Comparison of ENCODE assay signal across 8 cellular contexts in the genomic region with DNA sequence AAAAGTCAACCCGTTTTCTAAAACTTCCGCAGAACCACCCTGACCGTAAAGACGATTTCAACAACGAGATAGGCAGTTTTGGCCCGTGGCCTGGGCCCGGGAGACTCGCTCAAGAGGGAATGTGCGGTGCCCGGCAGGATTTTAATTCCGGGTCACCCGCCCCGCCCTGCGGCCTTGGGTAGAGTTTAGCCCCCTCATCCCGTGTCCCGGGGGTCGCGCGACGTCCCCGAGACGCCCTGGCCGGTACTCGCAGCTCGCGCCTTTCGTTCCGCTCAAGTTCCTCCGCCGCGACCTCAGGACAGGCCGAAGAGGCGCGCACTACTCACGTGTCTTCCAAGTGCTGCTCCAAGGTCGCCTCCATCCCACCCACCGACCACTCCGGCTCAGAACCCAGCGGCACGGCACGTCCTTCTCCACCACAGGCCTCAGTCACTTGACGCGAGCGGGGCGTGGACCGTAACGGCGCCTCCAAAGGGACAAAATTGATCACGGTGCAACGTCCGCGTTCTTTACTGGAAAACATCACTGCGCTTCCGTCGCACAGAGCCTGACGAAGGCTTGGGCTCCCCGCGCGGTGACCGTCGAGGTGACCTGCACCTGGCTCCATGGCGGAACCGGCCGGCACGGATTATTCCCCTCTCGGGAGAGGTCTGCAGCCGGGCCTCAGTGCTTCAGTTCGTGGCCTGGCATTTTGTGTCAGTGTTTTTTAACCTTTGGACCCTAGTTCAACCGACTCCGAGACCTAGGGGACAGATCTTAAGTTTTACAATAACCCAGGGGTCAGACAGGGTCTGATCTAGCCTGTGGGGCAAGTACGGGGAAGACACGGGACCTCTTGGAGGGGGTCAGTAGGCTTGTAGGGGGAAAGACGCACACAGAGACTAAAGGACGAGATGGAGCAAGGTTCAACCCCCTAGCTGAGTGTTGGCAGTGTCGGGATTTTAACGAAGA. TPM values are rescaled to one million over a fixed set of nuclear protein-coding genes. Genes with fewer than 3 reads are reported as not detected.
DNase-seq lines count a peak whose midpoint lies in the region; ATAC-seq, FAIRE-seq and TF ChIP-seq lines count a peak whose summit lies in the region.

LAMTOR5 (minus strand) TSS at position 435 of the 951 bp plus-strand sequence; CDS start at position 361, 74 bp downstream.

- no peaks in the 10 kb centered on the region for H3K27me3 Mint-ChIP-seq in activated naive CD8-positive, alpha-beta T cell treated with anti-CD3 and anti-CD28 coated beads, Interleukin-2, amount 50 U/mL, for 24 hours

- ATAC-seq in HG02623 (IDR thresholded peaks at IDR 0.05; ENCODE audit: unreplicated experiment) (peak; percentile 85), Right ventricle myocardium superior (ENCODE audit: poor library complexity) (peak; percentile 97), pancreas (peak; percentile 98)
- ATAC-seq in activated naive CD8-positive, alpha-beta T cell treated with anti-CD3 and anti-CD28 coated beads, Interleukin-2, amount 50 U/mL, for 24 hours, result peak; percentile 96

- H3K36me3 Mint-ChIP-seq in activated naive CD8-positive, alpha-beta T cell treated with anti-CD3 and anti-CD28 coated beads, Interleukin-2, amount 50 U/mL, for 24 hours (ENCODE audit: low read depth), result peaks cover 19% of the 10 kb centered on the region

- H3K4me1 ChIP-seq in pancreas, result peaks cover 9 to 12% (median 12%) of the 10 kb centered on the region in 3 donors
- H3K4me1 ChIP-seq in tibial artery, result peaks cover 0 to 31% (median 14%) of the 10 kb centered on the region in 4 donors

- intact Hi-C loops in Right ventricle myocardium superior (cut with DNase I) (loop anchor here (5.0 kb wide), 1 partner anchor 65 kb away; no protein-coding TSS in a partner anchor), pancreas (cut with DNase I) (no loop called here), tibial artery (cut with DNase I; ENCODE audit: low total_unique reads) (loop anchor here (1.0 kb wide), 1 partner anchor 68 kb away; the partner anchor contains the start of gene RBM15)

- H3K4me1 Mint-ChIP-seq in activated naive CD8-positive, alpha-beta T cell treated with anti-CD3 and anti-CD28 coated beads, Interleukin-2, amount 50 U/mL, for 24 hours, result peaks cover 26% of the 10 kb centered on the region

- peak within 1 kb of the TSS; percentile 100 for H3K27ac Mint-ChIP-seq in activated naive CD8-positive, alpha-beta T cell treated with anti-CD3 and anti-CD28 coated beads, Interleukin-2, amount 50 U/mL, for 24 hours

- H3K27me3 ChIP-seq in pancreas (no peaks in the 10 kb centered on the region), tibial artery (no peaks in the 10 kb centered on the region)

- peak within 1 kb of the TSS; percentile 100 for H3K4me3 Mint-ChIP-seq in activated naive CD8-positive, alpha-beta T cell treated with anti-CD3 and anti-CD28 coated beads, Interleukin-2, amount 50 U/mL, for 24 hours

- H3K9me3 ChIP-seq in pancreas (no peaks in the 10 kb centered on the region), tibial artery (no peaks in the 10 kb centered on the region)

- H3K27ac ChIP-seq in pancreas (peak within 1 kb of the TSS; percentile 62 to 93 (median 80)), tibial artery (peak within 1 kb of the TSS; percentile 93 to 95)

- H3K9me3 Mint-ChIP-seq in activated naive CD8-positive, alpha-beta T cell treated with anti-CD3 and anti-CD28 coated beads, Interleukin-2, amount 50 U/mL, for 24 hours, result no peaks in the 10 kb centered on the region

- DNase-seq in GM12865 (ENCODE audit: low read depth), result peak; percentile 97
- DNase-seq in NCI-H1105 treated with DMSO at 0.1 percent for 48 hours (lab: John Stamatoyannopoulos, UW), result peak; percentile 87
- peak; percentile 81 to 86 for DNase-seq in SW 1271 (lab: John Stamatoyannopoulos, UW)
- peak; percentile 92 for DNase-seq in activated naive CD8-positive, alpha-beta T cell treated with anti-CD3 and anti-CD28 coated beads, Interleukin-2, amount 50 U/mL, for 24 hours
- peak; percentile 96 for DNase-seq in Right ventricle myocardium superior
- DNase-seq in pancreas, result peak; percentile 85 to 95 (median 93)
- DNase-seq in tibial artery, result peak; percentile 95 to 96

- FAIRE-seq in pancreas (lab: Jason Lieb, UNC), result no peak

- H3K4me3 ChIP-seq in GM12865 (ENCODE audit: low read depth, low read length), result peak within 1 kb of the TSS; percentile 76
- peak within 1 kb of the TSS; percentile 65 to 97 (median 81) for H3K4me3 ChIP-seq in pancreas
- H3K4me3 ChIP-seq in tibial artery, result peak within 1 kb of the TSS; percentile 86 to 87

- TF ChIP-seq CTCF in GM12865 (IDR thresholded peaks at IDR 0.05; ENCODE audit: insufficient read depth, low read depth, low read length, missing control alignments) (no peak), pancreas (IDR thresholded peaks at IDR 0.05) (no peak), tibial artery (IDR thresholded peaks at IDR 0.05) (peak in 1 of 2 experiments; percentile 7)

- H3K36me3 ChIP-seq in pancreas, result peaks cover 3 to 30% (median 15%) of the 10 kb centered on the region in 3 donors
- peaks cover 32 to 33% (median 32%) of the 10 kb centered on the region in 3 donors for H3K36me3 ChIP-seq in tibial artery

- WGBS in pancreas, 2 donors, result 0 to 1% methylated on average over 76 of the region's 76 CpGs

RNA-seq across cellular contexts. Expression of gene LAMTOR5, which starts in this region (rescaled TPM):
- total RNA-seq in Right ventricle myocardium superior (256 TPM), pancreas (10 to 100 TPM; 29.0 to 63.9 (median 36.8) TPM)
- polyA plus RNA-seq in pancreas, result 100 to 1,000 TPM; 107 to 159 TPM

Comparison
In these comparisons a context has a peak if more than half of its experiments do, and no peak if none do; other contexts are left out.
1. Peak in every context shown above with its lines: DNase-seq, ATAC-seq, H3K4me3 ChIP-seq and H3K27ac ChIP-seq.
2. intact Hi-C loops: an anchor here in Right ventricle myocardium superior (5.0 kb wide) and tibial artery (1.0 kb wide); none called in pancreas.